1 cellular context compared by ENCODE assay signal in genomic region chr15:44739222-44739847, GRCh38. TPM values are rescaled to one million over a fixed set of nuclear protein-coding genes. Genes with fewer than 3 reads are reported as not detected.
"Had no signal": no experiment of that assay in that cellular context is flagged by ENCODE, and none has a peak within 500 bp of the region (broad histone marks: within the 10 kb centered on the region; RNA-seq: fewer than 3 reads in every experiment).

No MANE protein-coding gene starts in this region.

RNA-seq across cellular contexts. Expression of gene PATL2, which starts 28.2 kb away (rescaled TPM):
- total RNA-seq: chondrocyte had no signal
